29 cellular contexts compared by ENCODE assay signal in the genomic region with DNA sequence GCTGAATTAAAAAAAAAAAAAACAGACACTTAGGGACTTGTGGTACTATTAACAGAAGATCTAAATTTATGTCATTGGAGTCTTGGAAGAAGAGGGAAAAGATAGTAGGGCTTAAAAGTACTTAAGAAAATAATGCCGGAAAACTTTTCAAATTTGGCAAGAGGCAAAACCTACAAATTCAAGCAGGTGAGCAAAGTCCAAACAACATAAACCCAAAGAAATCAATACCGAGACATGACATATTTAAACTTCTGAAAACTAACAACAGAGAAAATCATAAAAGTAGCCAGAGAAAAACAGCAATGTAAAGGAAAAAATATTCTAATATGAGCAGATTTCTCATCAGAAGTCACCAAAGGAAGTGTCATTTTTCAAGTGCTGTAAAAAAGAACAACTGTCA.
"Had no signal": no experiment of that assay in that cellular context is flagged by ENCODE, and none has a peak within 500 bp of the region (broad histone marks: within the 10 kb centered on the region; RNA-seq: fewer than 3 reads in every experiment).

No MANE protein-coding gene starts in this region.

- H3K27ac Mint-ChIP-seq: dendritic cell treated with granulocyte-macrophage colony-stimulating factor and Interleukin-4, amounts not matched to agents 40 ng/mL and 50 ng/mL, for 4 days; effector memory CD8-positive, alpha-beta T cell; endodermal cell had no signal

- H3K9me3 ChIP-seq: colonic mucosa, esophagus squamous epithelium, gastrocnemius medialis, gastroesophageal sphincter had no signal

- H3K4me3 ChIP-seq: colonic mucosa, coronary artery, dorsolateral prefrontal cortex, esophagus muscularis mucosa, esophagus squamous epithelium, gastrocnemius medialis, gastroesophageal sphincter, heart left ventricle, heart right ventricle had no signal

- H3K36me3 ChIP-seq: colonic mucosa, esophagus squamous epithelium, gastrocnemius medialis, heart left ventricle, heart right ventricle had no signal

- H3K9me3 Mint-ChIP-seq: effector memory CD8-positive, alpha-beta T cell had no signal

- H3K27me3 Mint-ChIP-seq: dendritic cell treated with granulocyte-macrophage colony-stimulating factor and Interleukin-4, amounts not matched to agents 40 ng/mL and 50 ng/mL, for 4 days; effector memory CD8-positive, alpha-beta T cell had no signal

- H3K27me3 ChIP-seq: colonic mucosa, dorsolateral prefrontal cortex, esophagus muscularis mucosa, esophagus squamous epithelium, foreskin keratinocyte, gastrocnemius medialis, gastroesophageal sphincter, heart left ventricle, heart right ventricle had no signal

- H3K27ac ChIP-seq: colonic mucosa, coronary artery, dorsolateral prefrontal cortex, epithelial cell of prostate, esophagus muscularis mucosa, esophagus squamous epithelium, foreskin keratinocyte, gastrocnemius medialis, gastroesophageal sphincter, heart left ventricle, heart right ventricle had no signal

- H3K4me1 Mint-ChIP-seq: endodermal cell had no signal

- FAIRE-seq: colon, endometrium, endothelial cell of umbilical vein, frontal cortex had no signal

- ATAC-seq: effector memory CD8-positive, alpha-beta T cell; esophagus mucosa; foreskin keratinocyte; gastrocnemius medialis; gastroesophageal sphincter; heart left ventricle; heart right ventricle had no signal

- H3K4me3 Mint-ChIP-seq: dendritic cell treated with granulocyte-macrophage colony-stimulating factor and Interleukin-4, amounts not matched to agents 40 ng/mL and 50 ng/mL, for 4 days; effector memory CD8-positive, alpha-beta T cell; endodermal cell had no signal

- H3K4me1 ChIP-seq: colonic mucosa, foreskin keratinocyte had no signal

- DNase-seq: colonic mucosa; cortex of kidney; dermis blood vessel endothelial cell; dorsolateral prefrontal cortex; effector CD4-positive, alpha-beta T cell; effector CD8-positive, alpha-beta T cell; effector memory CD4-positive, alpha-beta T cell; effector memory CD8-positive, alpha-beta T cell; endodermal cell; erythroblast; esophagus squamous epithelium; foreskin fibroblast; foreskin keratinocyte; foreskin melanocyte; gastrocnemius medialis; glutamatergic neuron; head of caudate nucleus; heart left ventricle; heart right ventricle had no signal
